Comparison of ENCODE assay signal across 8 cellular contexts in the genomic region with DNA sequence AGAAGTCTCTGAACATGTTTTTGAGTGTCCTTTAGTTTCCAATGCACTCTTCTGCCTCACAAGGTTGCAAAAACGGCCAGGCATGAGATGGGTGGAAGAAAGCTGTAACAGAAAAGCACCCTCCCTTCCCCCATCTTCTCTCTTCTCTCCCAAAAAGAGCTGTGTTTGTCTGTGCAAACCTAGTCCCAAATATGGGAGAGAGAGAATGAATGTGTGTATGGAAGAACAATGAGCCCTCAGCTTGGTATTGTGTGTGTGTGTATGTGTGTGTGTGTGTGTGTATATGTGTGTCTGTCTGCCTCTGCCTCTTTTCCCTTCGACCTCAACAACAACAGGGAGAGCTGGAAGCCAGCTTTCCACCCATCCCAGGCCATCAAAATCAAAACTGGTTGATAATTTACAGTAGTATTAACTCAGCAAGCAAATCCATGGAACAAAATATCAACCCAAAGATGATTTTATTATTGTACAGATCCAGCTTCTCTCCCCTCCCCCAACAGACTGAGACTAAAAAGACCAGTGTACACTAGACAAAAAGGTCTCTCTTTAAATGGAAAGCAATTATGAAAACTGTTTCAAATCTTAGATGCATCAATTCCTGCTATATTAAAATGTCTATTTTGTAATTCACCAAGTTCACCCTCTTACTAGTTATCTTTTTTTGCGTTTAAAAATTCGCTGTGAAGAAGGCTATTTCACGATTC. TPM values are rescaled to one million over a fixed set of nuclear protein-coding genes. Genes with fewer than 3 reads are reported as not detected.
DNase-seq lines count a peak whose midpoint lies in the region; ATAC-seq and TF ChIP-seq lines count a peak whose summit lies in the region.

No MANE protein-coding gene starts in this region.

- peak overlapping the region; percentile 74 for H3K4me3 ChIP-seq in iPS-15b (ENCODE audit: low read depth, low read length)
- peak overlapping the region in 2 of 7 experiments; percentile 85 to 91 for H3K4me3 ChIP-seq in skin epidermis

- H3K36me3 Mint-ChIP-seq in CD4-positive, alpha-beta T cell (ENCODE audit: low read depth) = peaks cover 13% of the 10 kb centered on the region
- peaks cover 1% of the 10 kb centered on the region for H3K36me3 Mint-ChIP-seq in IgD-negative memory B cell
- no peaks in the 10 kb centered on the region for H3K36me3 Mint-ChIP-seq in activated T-helper 2 cell treated with anti-CD3 and anti-CD28 coated beads, Interferon-gamma antibody, Interleukin-2, Interleukin-4, amounts not matched to agents 10 μg/mL and 5 μg/mL and 100 μg/mL, durations not matched to agents 14 hours and 24 hours and 36 hours (ENCODE audit: low read depth)

- H3K27ac Mint-ChIP-seq in CD4-positive, alpha-beta T cell = peak overlapping the region; percentile 86
- H3K27ac Mint-ChIP-seq in IgD-negative memory B cell = peak overlapping the region in 2 of 3 donors; percentile 91 to 99
- peak overlapping the region; percentile 82 for H3K27ac Mint-ChIP-seq in activated T-helper 2 cell treated with anti-CD3 and anti-CD28 coated beads, Interferon-gamma antibody, Interleukin-2, Interleukin-4, amounts not matched to agents 10 μg/mL and 5 μg/mL and 100 μg/mL, durations not matched to agents 14 hours and 24 hours and 36 hours

- no peak for TF ChIP-seq CTCF in CD4-positive, alpha-beta T cell (IDR thresholded peaks at IDR 0.05)

- DNase-seq in CD4-positive, alpha-beta T cell = no peak
- DNase-seq in activated T-helper 2 cell treated with anti-CD3 and anti-CD28 coated beads, Interferon-gamma antibody, Interleukin-2, Interleukin-4, amounts not matched to agents 10 μg/mL and 5 μg/mL and 100 μg/mL, durations not matched to agents 14 hours and 24 hours and 36 hours (ENCODE audit: low spot score) = no peak
- DNase-seq in activated CD4-positive, alpha-beta T cell treated with anti-CD3 and anti-CD28 coated beads for 48 hours = no peak

- peaks cover 12% of the 10 kb centered on the region for H3K4me1 ChIP-seq in iPS-15b (ENCODE audit: control insufficient read depth, insufficient read depth, low read length)

- H3K9me3 Mint-ChIP-seq in CD4-positive, alpha-beta T cell = no peaks in the 10 kb centered on the region
- H3K9me3 Mint-ChIP-seq in IgD-negative memory B cell = no peaks in the 10 kb centered on the region
- H3K9me3 Mint-ChIP-seq in activated T-helper 2 cell treated with anti-CD3 and anti-CD28 coated beads, Interferon-gamma antibody, Interleukin-2, Interleukin-4, amounts not matched to agents 10 μg/mL and 5 μg/mL and 100 μg/mL, durations not matched to agents 14 hours and 24 hours and 36 hours = no peaks in the 10 kb centered on the region

- H3K4me3 Mint-ChIP-seq in CD4-positive, alpha-beta T cell = peak overlapping the region; percentile 88
- peak overlapping the region; percentile 89 to 99 (median 94) for H3K4me3 Mint-ChIP-seq in IgD-negative memory B cell
- H3K4me3 Mint-ChIP-seq in activated T-helper 2 cell treated with anti-CD3 and anti-CD28 coated beads, Interferon-gamma antibody, Interleukin-2, Interleukin-4, amounts not matched to agents 10 μg/mL and 5 μg/mL and 100 μg/mL, durations not matched to agents 14 hours and 24 hours and 36 hours (ENCODE audit: low read depth) = peak overlapping the region; percentile 84

- intact Hi-C loops in CD4-positive, alpha-beta T cell (cut with DNase I, micrococcal nuclease) = loop anchor here (2.0 to 10.0 kb wide), 6 partner anchors 62 to 1031 kb away; partner anchors contain the start of genes ENO1 (in 2 of the 2), H6PD (in 1 of the 2) and PER3 (in 1 of the 2)
- intact Hi-C loops in activated T-helper 2 cell treated with anti-CD3 and anti-CD28 coated beads, Interferon-gamma antibody, Interleukin-2, Interleukin-4, amounts not matched to agents 10 μg/mL and 5 μg/mL and 100 μg/mL, durations not matched to agents 14 hours and 24 hours and 36 hours (cut with micrococcal nuclease) = loop anchor here (2.0 to 10.0 kb wide), 4 partner anchors 59 to 255 kb away; partner anchors contain the start of gene ENO1

- CTCF ChIA-PET in CD4-positive, alpha-beta T cell (lab: Charles Lee) = interaction anchor here (1.3 to 1.8 kb wide), 3 partner anchors 11 to 114 kb away, joined by 3 to 6 read pairs (median 5); no protein-coding TSS in a partner anchor

- H3K27me3 ChIP-seq in CD4-positive, alpha-beta T cell (ENCODE audit: control insufficient read depth, insufficient read depth, low read length) = no peaks in the 10 kb centered on the region
- no peaks in the 10 kb centered on the region for H3K27me3 ChIP-seq in iPS-15b (ENCODE audit: control insufficient read depth, insufficient read depth, low read length)

- peaks cover 45% of the 10 kb centered on the region for H3K4me1 Mint-ChIP-seq in CD4-positive, alpha-beta T cell (ENCODE audit: low read depth)
- H3K4me1 Mint-ChIP-seq in IgD-negative memory B cell = peaks cover 32 to 46% (median 37%) of the 10 kb centered on the region in 3 donors
- peaks cover 42% of the 10 kb centered on the region for H3K4me1 Mint-ChIP-seq in activated T-helper 2 cell treated with anti-CD3 and anti-CD28 coated beads, Interferon-gamma antibody, Interleukin-2, Interleukin-4, amounts not matched to agents 10 μg/mL and 5 μg/mL and 100 μg/mL, durations not matched to agents 14 hours and 24 hours and 36 hours (ENCODE audit: low read depth)

- ATAC-seq in CD4-positive, alpha-beta T cell (ENCODE audit: poor library complexity) = no peak
- ATAC-seq in GM19324 (IDR thresholded peaks at IDR 0.05; ENCODE audit: low FRiP score, unreplicated experiment) (no peak), GM19328 (IDR thresholded peaks at IDR 0.05; ENCODE audit: unreplicated experiment) (no peak)

- no peak overlapping the region for H3K27ac ChIP-seq in CD4-positive, alpha-beta T cell (ENCODE audit: low read depth, low read length)
- H3K27ac ChIP-seq in skin epidermis = peak overlapping the region in 15 of 21 experiments; percentile 35 to 96 (median 94)

- peaks cover 11% of the 10 kb centered on the region for H3K27me3 Mint-ChIP-seq in CD4-positive, alpha-beta T cell
- peaks cover 4% of the 10 kb centered on the region for H3K27me3 Mint-ChIP-seq in IgD-negative memory B cell
- H3K27me3 Mint-ChIP-seq in activated T-helper 2 cell treated with anti-CD3 and anti-CD28 coated beads, Interferon-gamma antibody, Interleukin-2, Interleukin-4, amounts not matched to agents 10 μg/mL and 5 μg/mL and 100 μg/mL, durations not matched to agents 14 hours and 24 hours and 36 hours (ENCODE audit: low read depth) = peaks cover 5% of the 10 kb centered on the region

- POLR2A ChIA-PET in CD4-positive, alpha-beta T cell (lab: Charles Lee) = interaction anchor here (1.3 kb wide), 1 partner anchor 63 kb away, joined by 4 read pairs; the partner anchor contains the start of gene ENO1

- no peak overlapping the region for H3K9ac ChIP-seq in iPS-15b (ENCODE audit: low read depth, low read length)

- no peaks in the 10 kb centered on the region for H3K36me3 ChIP-seq in iPS-15b (ENCODE audit: control insufficient read depth, insufficient read depth, low read length)

- H3K9me3 ChIP-seq in CD4-positive, alpha-beta T cell (ENCODE audit: control insufficient read depth, low read length) = no peaks in the 10 kb centered on the region
- H3K9me3 ChIP-seq in iPS-15b (ENCODE audit: control insufficient read depth, insufficient read depth, low read length) = no peaks in the 10 kb centered on the region

RNA-seq across cellular contexts. Expression of gene RERE, which starts 1.7 kb away (rescaled TPM):
- total RNA-seq in CD4-positive, alpha-beta T cell = 10 to 100 TPM; 78.4 to 84.0 TPM
- 24.9 TPM for polyA plus RNA-seq in IgD-negative memory B cell
- 139 and 154 TPM in 2 replicates for total RNA-seq in activated T-helper 2 cell treated with anti-CD3 and anti-CD28 coated beads, Interferon-gamma antibody, Interleukin-2, Interleukin-4, amounts not matched to agents 10 μg/mL and 5 μg/mL and 100 μg/mL, durations not matched to agents 14 hours and 24 hours and 36 hours
